In the genomic region with DNA sequence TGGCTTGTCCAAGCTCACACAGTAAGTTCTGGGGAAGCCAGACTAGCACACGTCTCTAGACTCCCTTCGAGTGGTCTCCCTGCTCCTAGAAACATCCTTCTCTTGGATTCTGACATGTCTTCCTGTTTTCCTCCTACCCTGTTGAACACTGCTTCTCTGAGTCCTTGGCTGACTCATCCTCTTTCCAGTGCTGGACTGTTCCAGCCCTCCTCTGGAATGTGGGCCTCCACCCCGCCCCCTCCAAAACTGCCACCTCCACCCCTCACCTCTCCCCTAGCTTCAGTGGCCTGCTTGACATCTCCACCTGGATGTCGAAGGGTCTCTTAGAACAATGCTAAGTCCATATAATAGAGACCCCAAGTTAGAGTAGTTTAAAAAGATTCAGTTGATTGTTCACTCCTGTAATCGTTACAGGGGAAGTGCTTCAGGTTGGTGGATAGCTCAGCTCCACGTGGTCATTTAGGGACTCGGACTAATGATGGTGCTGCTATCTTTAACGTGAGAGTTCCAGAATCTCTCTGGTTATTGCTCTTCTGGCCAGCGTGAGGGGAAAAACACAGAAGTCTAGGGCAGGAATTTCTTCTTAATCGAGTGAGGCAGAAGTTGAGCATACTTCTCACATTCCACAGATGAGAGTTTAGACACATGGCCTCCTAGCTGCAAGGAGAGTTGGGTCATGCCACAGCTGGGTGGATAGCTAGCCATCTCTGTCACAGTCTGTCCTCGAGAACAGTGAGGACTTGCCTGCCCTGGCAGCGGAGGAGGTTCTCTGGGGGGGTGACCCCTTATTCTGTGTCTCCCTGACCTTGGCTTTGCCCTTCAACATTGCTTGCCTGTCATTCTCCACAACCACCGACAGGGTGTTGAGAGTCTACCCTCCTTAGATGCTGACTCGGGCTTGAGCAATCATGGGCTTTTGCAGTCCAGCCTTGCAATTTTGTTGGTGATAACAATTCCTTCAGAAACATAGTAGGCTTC, we compare ENCODE assay signal across 2 cellular contexts.
TF ChIP-seq lines count a peak whose summit lies in the region.

No MANE protein-coding gene starts in this region.

TF ChIP-seq in K562, 482 proteins besides CTCF, POLR2A, EP300 and RAD21 (continues in another document):
- TF ChIP-seq MGA (IDR thresholded peaks at IDR 0.05): peak; percentile 35
- TF ChIP-seq FOSL1 (tag; conservative IDR thresholded peaks at IDR 0.05): peak; percentile 81
- 0 out of 3 replicates have a peak, but pooled peaks of 1 of the 2 experiments have one; percentile 15 for TF ChIP-seq CBX3 (IDR thresholded peaks at IDR 0.05; ENCODE audit: borderline replicate concordance in 1 of 2, low read length in 2 of 2)
- TF ChIP-seq EGR1 (conservative IDR thresholded peaks at IDR 0.05): peak; percentile 28; the same call in 1 of the 2 replicates
- no peak for TF ChIP-seq TEAD2 (tag; IDR thresholded peaks at IDR 0.05)
- no peak for TF ChIP-seq ZNF551 (CRISPR knock-in tag; IDR thresholded peaks at IDR 0.05)
- peak; percentile 74 for TF ChIP-seq CEBPB (tag; IDR thresholded peaks at IDR 0.05)
- TF ChIP-seq ZNF41 (CRISPR knock-in tag; conservative IDR thresholded peaks at IDR 0.05): no peak
- TF ChIP-seq ZNF584 (CRISPR knock-in tag; IDR thresholded peaks at IDR 0.05; ENCODE audit: low read depth): 0 out of 2 replicates have a peak, but pooled peaks have one; percentile 18
- peak; percentile 59; the same call in 1 of the 2 replicates for TF ChIP-seq MAFG (tag; conservative IDR thresholded peaks at IDR 0.05)
- peak; percentile 28; the same call in 1 of the 2 replicates for TF ChIP-seq MYC (IDR thresholded peaks at IDR 0.05; ENCODE audit: low read depth, low read length)
- TF ChIP-seq MYC (CRISPR knock-in tag; IDR thresholded peaks at IDR 0.05; ENCODE audit: borderline replicate concordance, low read depth): no peak
- TF ChIP-seq CEBPG (CRISPR knock-in tag; IDR thresholded peaks at IDR 0.05): peak; percentile 56
- no peak for TF ChIP-seq CEBPG (tag; conservative IDR thresholded peaks at IDR 0.05 in 1 of 2, IDR thresholded peaks at IDR 0.05 in 1 of 2)
- peak; percentile 48; the same call in 1 of the 2 replicates for TF ChIP-seq KLF1 (tag; IDR thresholded peaks at IDR 0.05)

TF ChIP-seq in liver, 16 proteins besides CTCF, POLR2A, EP300 and RAD21:
- TF ChIP-seq NR2F2 (IDR thresholded peaks at IDR 0.05): peak; percentile 23
- TF ChIP-seq, protein P1, sequence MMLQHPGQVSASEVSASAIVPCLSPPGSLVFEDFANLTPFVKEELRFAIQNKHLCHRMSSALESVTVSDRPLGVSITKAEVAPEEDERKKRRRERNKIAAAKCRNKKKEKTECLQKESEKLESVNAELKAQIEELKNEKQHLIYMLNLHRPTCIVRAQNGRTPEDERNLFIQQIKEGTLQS (IDR thresholded peaks at IDR 0.05): no peak
- no peak for TF ChIP-seq JUND (IDR thresholded peaks at IDR 0.05)
- no peak for TF ChIP-seq YY1 (IDR thresholded peaks at IDR 0.05)
- no peak for TF ChIP-seq HNF4A (conservative IDR thresholded peaks at IDR 0.05)
- TF ChIP-seq RXRA (IDR thresholded peaks at IDR 0.05): peak in 1 of 2 donors; percentile 4
